Comparison of ENCODE assay signal across 8 cellular contexts in genomic region chr6:154509421-154510143, GRCh38. TPM values are rescaled to one million over a fixed set of nuclear protein-coding genes. Genes with fewer than 3 reads are reported as not detected.
A peak's percentile ranks its signal among the peaks of the same experiment; 100 is the strongest.
DNase-seq lines count a peak whose midpoint lies in the region; ATAC-seq and TF ChIP-seq lines count a peak whose summit lies in the region.

No MANE protein-coding gene starts in this region.

- H3K27ac ChIP-seq in VCaP (peak overlapping the region; percentile 93), foreskin keratinocyte (no peak overlapping the region)

- H3K9me3 Mint-ChIP-seq in osteocyte (ENCODE audit: unreplicated experiment) = no peaks in the 10 kb centered on the region

- no peaks in the 10 kb centered on the region for H3K27me3 ChIP-seq in foreskin keratinocyte

- peak overlapping the region; percentile 88 for H3K27ac Mint-ChIP-seq in osteocyte (ENCODE audit: unreplicated experiment)

- TF ChIP-seq CTCF in VCaP (conservative IDR thresholded peaks at IDR 0.05) (no peak), foreskin keratinocyte (conservative IDR thresholded peaks at IDR 0.05) (no peak), osteocyte (IDR thresholded peaks at IDR 0.05) (no peak)

- DNase-seq in AG08396 (ENCODE audit: low spot score) (peak; percentile 53), foreskin keratinocyte (peak; percentile 22 to 53), osteocyte (ENCODE audit: extremely low spot score, unreplicated experiment) (peak; percentile 84), RPMI8226 (no peak), HPDE6-E6E7 (ENCODE audit: extremely low spot score) (no peak)

- H3K36me3 Mint-ChIP-seq in osteocyte (ENCODE audit: unreplicated experiment) = no peaks in the 10 kb centered on the region

- ATAC-seq in GM19025 (IDR thresholded peaks at IDR 0.05; ENCODE audit: low read depth, unreplicated experiment) = peak; percentile 23
- peak; percentile 31 for ATAC-seq in HG03354 (IDR thresholded peaks at IDR 0.05; ENCODE audit: poor library complexity, severe bottlenecking, unreplicated experiment)
- peak; percentile 38 for ATAC-seq in foreskin keratinocyte

- H3K4me1 Mint-ChIP-seq in osteocyte (ENCODE audit: unreplicated experiment) = peaks cover 33% of the 10 kb centered on the region

- no peaks in the 10 kb centered on the region for H3K27me3 Mint-ChIP-seq in osteocyte (ENCODE audit: unreplicated experiment)

- peaks cover 3% of the 10 kb centered on the region for H3K4me1 ChIP-seq in foreskin keratinocyte

- H3K4me3 Mint-ChIP-seq in osteocyte (ENCODE audit: unreplicated experiment) = peak overlapping the region; percentile 89

RNA-seq across cellular contexts. Expression of gene CNKSR3, which starts 0.9 kb away (rescaled TPM):
- total RNA-seq in foreskin keratinocyte = 2.4 and 3.2 TPM in 2 replicates
- polyA plus RNA-seq in foreskin keratinocyte = 1.1 and 1.4 TPM in 2 replicates
- total RNA-seq in osteocyte = 14.6 and 15.3 TPM in 2 replicates

Comparison
In these comparisons a context has a peak if more than half of its experiments do, and no peak if none do; other contexts are left out.
1. DNase-seq: peak in AG08396 (single experiment), foreskin keratinocyte (2 of 2) and osteocyte (single experiment); none in RPMI8226 (single experiment) and HPDE6-E6E7 (single experiment).
2. Peak in every context shown above with its lines, with median percentiles within 50 percentile points of each other: ATAC-seq.